Comparison of ENCODE assay signal across 8 cellular contexts in the genomic region with DNA sequence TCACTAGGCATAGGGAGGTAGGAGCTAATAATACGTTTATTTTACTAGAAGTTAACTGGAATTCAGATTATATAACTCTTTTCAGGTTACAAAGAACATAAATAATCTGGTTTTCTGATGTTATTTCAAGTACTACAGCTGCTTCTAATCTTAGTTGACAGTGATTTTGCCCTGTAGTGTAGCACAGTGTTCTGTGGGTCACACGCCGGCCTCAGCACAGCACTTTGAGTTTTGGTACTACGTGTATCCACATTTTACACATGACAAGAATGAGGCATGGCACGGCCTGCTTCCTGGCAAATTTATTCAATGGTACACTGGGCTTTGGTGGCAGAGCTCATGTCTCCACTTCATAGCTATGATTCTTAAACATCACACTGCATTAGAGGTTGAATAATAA. TPM values are rescaled to one million over a fixed set of nuclear protein-coding genes. Genes with fewer than 3 reads are reported as not detected.
DNase-seq lines count a peak whose midpoint lies in the region; ATAC-seq and TF ChIP-seq lines count a peak whose summit lies in the region.

No MANE protein-coding gene starts in this region.

- H3K9me3 Mint-ChIP-seq in stimulated activated naive B cell treated with anti-CD40 and anti-IgM and Interleukin-4, amounts not matched to agents 10 μg/mL and 1 μg/mL and 100 μg/mL, for 72 hours, result peaks cover 7 to 9% of the 10 kb centered on the region in 2 donors

- no peak for TF ChIP-seq CTCF in adrenal gland (IDR thresholded peaks at IDR 0.05)

- H3K4me3 ChIP-seq in adrenal gland (peak overlapping the region in 2 of 4 donors; percentile 59 to 82), iPS-20b (ENCODE audit: low read length) (peak overlapping the region; percentile 80)

- H3K36me3 Mint-ChIP-seq in stimulated activated naive B cell treated with anti-CD40 and anti-IgM and Interleukin-4, amounts not matched to agents 10 μg/mL and 1 μg/mL and 100 μg/mL, for 72 hours, result peaks cover 4 to 10% of the 10 kb centered on the region in 2 donors

- H3K27ac ChIP-seq in adrenal gland (peak overlapping the region; percentile 80 to 97 (median 92)), iPS-20b (ENCODE audit: low read length) (no peak overlapping the region)

- peaks cover 11 to 14% of the 10 kb centered on the region in 2 donors for H3K4me1 ChIP-seq in adrenal gland (replicated peaks in 1 of 2)
- H3K4me1 ChIP-seq in iPS-20b (ENCODE audit: insufficient read depth, low read length), result no peaks in the 10 kb centered on the region; the same call in 1 of the 2 replicates

- H3K27me3 ChIP-seq in adrenal gland (no peaks in the 10 kb centered on the region), iPS-20b (ENCODE audit: insufficient read depth, low read length) (no peaks in the 10 kb centered on the region)

- WGBS in adrenal gland, 4 donors, result 41 to 52% (median 50%) methylated on average over 5 of the region's 5 CpGs

- peaks cover 29 to 49% of the 10 kb centered on the region in 2 donors for H3K4me1 Mint-ChIP-seq in stimulated activated naive B cell treated with anti-CD40 and anti-IgM and Interleukin-4, amounts not matched to agents 10 μg/mL and 1 μg/mL and 100 μg/mL, for 72 hours

- no peaks in the 10 kb centered on the region for H3K36me3 ChIP-seq in adrenal gland (replicated peaks in 1 of 2)
- H3K36me3 ChIP-seq in iPS-20b (ENCODE audit: insufficient read depth, low read depth, low read length), result no peaks in the 10 kb centered on the region

- DNase-seq in HCEC 1CT (peak; percentile 22), adrenal gland (peak in 3 of 7 donors; percentile 21 to 46 (median 34)), erythroblast (lab: John Stamatoyannopoulos, UW) (no peak), NK-92 (lab: John Stamatoyannopoulos, UW; ENCODE audit: unreplicated experiment) (no peak)
- DNase-seq in stimulated activated naive B cell treated with anti-CD40 and anti-IgM and Interleukin-4, amounts not matched to agents 10 μg/mL and 1 μg/mL and 100 μg/mL, for 72 hours, result no peak

- H3K4me3 Mint-ChIP-seq in stimulated activated naive B cell treated with anti-CD40 and anti-IgM and Interleukin-4, amounts not matched to agents 10 μg/mL and 1 μg/mL and 100 μg/mL, for 72 hours, result peak overlapping the region in 1 of 2 donors; percentile 83

- H3K27me3 Mint-ChIP-seq in stimulated activated naive B cell treated with anti-CD40 and anti-IgM and Interleukin-4, amounts not matched to agents 10 μg/mL and 1 μg/mL and 100 μg/mL, for 72 hours, result no peaks in the 10 kb centered on the region

- peak overlapping the region; percentile 31 for H3K27ac Mint-ChIP-seq in stimulated activated naive B cell treated with anti-CD40 and anti-IgM and Interleukin-4, amounts not matched to agents 10 μg/mL and 1 μg/mL and 100 μg/mL, for 72 hours

- intact Hi-C loops in adrenal gland (cut with DNase I), result no loop called here

- H3K9me3 ChIP-seq in adrenal gland (replicated peaks in 1 of 3) (no peaks in the 10 kb centered on the region), iPS-20b (ENCODE audit: insufficient read depth, low read depth, low read length) (no peaks in the 10 kb centered on the region)

- H3K9ac ChIP-seq in iPS-20b (ENCODE audit: low read depth, low read length), result no peak overlapping the region; the same call in 1 of the 2 replicates

- TF ChIP-seq POLR2A in adrenal gland (IDR thresholded peaks at IDR 0.05), result no peak
- TF ChIP-seq POLR2A in erythroblast (IDR thresholded peaks at IDR 0.05; ENCODE audit: low read length), result no peak

- ATAC-seq in stimulated activated naive B cell treated with anti-CD40 and anti-IgM and Interleukin-4, amounts not matched to agents 10 μg/mL and 1 μg/mL and 100 μg/mL, for 72 hours (replicated peaks), result no peak
- ATAC-seq in HG03432 (IDR thresholded peaks at IDR 0.05; ENCODE audit: unreplicated experiment) (no peak), HG02970 (IDR thresholded peaks at IDR 0.05; ENCODE audit: low FRiP score, unreplicated experiment) (no peak)

RNA-seq across cellular contexts. Expression of gene HFE, which starts 1.1 kb away (rescaled TPM):
- total RNA-seq in adrenal gland, result 10 to 100 TPM; 12.9 to 32.1 (median 23.6) TPM
- 10 to 100 TPM in 1 of 3 donors, 1 to 10 TPM in 2; 6.2 to 15.9 (median 6.4) TPM for polyA plus RNA-seq in adrenal gland
